Comparison of ENCODE assay signal across 37 cellular contexts in genomic region chr2:19132967-19133366, GRCh38.
"Had no signal": no experiment of that assay in that cellular context is flagged by ENCODE, and none has a peak within 500 bp of the region (broad histone marks: within the 10 kb centered on the region; RNA-seq: fewer than 3 reads in every experiment).

No MANE protein-coding gene starts in this region.

- H3K27ac ChIP-seq: adrenal gland, cardiac muscle cell, VCaP had no signal

- H3K36me3 Mint-ChIP-seq: activated naive CD4-positive, alpha-beta T cell treated with anti-CD3 and anti-CD28 coated beads, Interleukin-2, amount 50 U/mL, for 72 hours; activated naive CD8-positive, alpha-beta T cell treated with anti-CD3 and anti-CD28 coated beads for 36 hours; brain had no signal

- H3K27ac Mint-ChIP-seq: activated B cell treated with CpG ODN at 0.5 μM for 24 hours; activated CD4-positive, alpha-beta memory T cell treated with anti-CD3 and anti-CD28 coated beads, Interleukin-2, amount 10 ng/mL, durations not matched to agents 7 days and 5 days; activated CD4-positive, alpha-beta T cell treated with anti-CD3 and anti-CD28 coated beads, Interleukin-2, amount 10 ng/mL, durations not matched to agents 24 days and 14 days; activated CD8-positive, alpha-beta memory T cell treated with anti-CD3 and anti-CD28 coated beads, Interleukin-2, amount 10 ng/mL, durations not matched to agents 7 days and 5 days; activated CD8-positive, alpha-beta T cell treated with anti-CD3 and anti-CD28 coated beads, Interleukin-2, amount 10 ng/mL, durations not matched to agents 7 days and 5 days; activated naive CD4-positive, alpha-beta T cell treated with anti-CD3 and anti-CD28 coated beads for 36 hours; activated naive CD4-positive, alpha-beta T cell treated with anti-CD3 and anti-CD28 coated beads, Interleukin-2, amount 50 U/mL, for 72 hours; activated naive CD8-positive, alpha-beta T cell treated with anti-CD3 and anti-CD28 coated beads for 36 hours; activated T-cell treated with anti-CD3 and anti-CD28 coated beads, Interleukin-2, amount 50 U/mL, for 24 hours; activated T-helper 17 cell treated with anti-CD3 and anti-CD28 coated beads, Interleukin-2, amount 50 U/mL, for 72 hours; brain; T-helper 1 cell treated with Interleukin-12 subunit alpha and Interleukin-12 subunit beta and Interleukin-4 antibody, amounts not matched to agents 30 μg/mL and 1 μg/mL, for 36 hours; T-helper 2 cell treated with Interferon-gamma antibody and Interleukin-4, amounts not matched to agents 5 μg/mL and 100 μg/mL, for 36 hours had no signal

- H3K27me3 Mint-ChIP-seq: activated B cell treated with CpG ODN at 0.5 μM for 24 hours; activated CD4-positive, alpha-beta memory T cell treated with anti-CD3 and anti-CD28 coated beads, Interleukin-2, amount 10 ng/mL, durations not matched to agents 7 days and 5 days; activated CD4-positive, alpha-beta T cell treated with anti-CD3 and anti-CD28 coated beads, Interleukin-2, amount 10 ng/mL, durations not matched to agents 24 days and 14 days; activated naive CD8-positive, alpha-beta T cell treated with anti-CD3 and anti-CD28 coated beads for 36 hours; activated T-helper 17 cell treated with anti-CD3 and anti-CD28 coated beads, Interleukin-2, amount 50 U/mL, for 72 hours had no signal

- H3K4me1 ChIP-seq: adrenal gland had no signal

- H3K9me3 ChIP-seq: adrenal gland had no signal

- H3K4me3 Mint-ChIP-seq: activated B cell treated with CpG ODN at 0.5 μM for 24 hours; activated CD4-positive, alpha-beta memory T cell treated with anti-CD3 and anti-CD28 coated beads, Interleukin-2, amount 10 ng/mL, durations not matched to agents 7 days and 5 days; activated CD4-positive, alpha-beta T cell treated with anti-CD3 and anti-CD28 coated beads, Interleukin-2, amount 10 ng/mL, durations not matched to agents 24 days and 14 days; activated CD8-positive, alpha-beta memory T cell treated with anti-CD3 and anti-CD28 coated beads, Interleukin-2, amount 10 ng/mL, durations not matched to agents 7 days and 5 days; activated CD8-positive, alpha-beta T cell treated with anti-CD3 and anti-CD28 coated beads, Interleukin-2, amount 10 ng/mL, durations not matched to agents 7 days and 5 days; activated naive CD4-positive, alpha-beta T cell treated with anti-CD3 and anti-CD28 coated beads for 36 hours; activated naive CD8-positive, alpha-beta T cell treated with anti-CD3 and anti-CD28 coated beads for 36 hours; activated T-cell treated with anti-CD3 and anti-CD28 coated beads, Interleukin-2, amount 50 U/mL, for 24 hours; activated T-helper 17 cell treated with anti-CD3 and anti-CD28 coated beads, Interleukin-2, amount 50 U/mL, for 72 hours; brain; central memory CD8-positive, alpha-beta T cell; T-helper 1 cell treated with Interleukin-12 subunit alpha and Interleukin-12 subunit beta and Interleukin-4 antibody, amounts not matched to agents 30 μg/mL and 1 μg/mL, for 36 hours; T-helper 2 cell treated with Interferon-gamma antibody and Interleukin-4, amounts not matched to agents 5 μg/mL and 100 μg/mL, for 36 hours had no signal

- DNase-seq: activated B cell treated with CpG ODN at 0.5 μM for 24 hours; activated CD4-positive, alpha-beta memory T cell treated with anti-CD3 and anti-CD28 coated beads, Interleukin-2, amount 10 ng/mL, durations not matched to agents 7 days and 5 days; activated CD4-positive, alpha-beta T cell treated with anti-CD3 and anti-CD28 coated beads for 4 hours; activated CD4-positive, alpha-beta T cell treated with anti-CD3 and anti-CD28 coated beads, Interleukin-2, amount 10 ng/mL, durations not matched to agents 24 days and 14 days; activated CD4-positive, alpha-beta T cell treated with anti-CD3 and anti-CD28 coated beads, Interleukin-2, amount 50 U/mL, for 1 hour; activated CD4-positive, alpha-beta T cell treated with anti-CD3 and anti-CD28 coated beads, Interleukin-2, amount 50 U/mL, for 48 hours; activated CD4-positive, CD25-positive, alpha-beta regulatory T cell treated with anti-CD3 and anti-CD28 coated beads, Interleukin-2, amount 50 U/mL, for 72 hours; activated CD8-positive, alpha-beta memory T cell treated with anti-CD3 and anti-CD28 coated beads for 24 hours; activated CD8-positive, alpha-beta memory T cell treated with anti-CD3 and anti-CD28 coated beads, Interleukin-2, amount 10 ng/mL, durations not matched to agents 7 days and 5 days; activated CD8-positive, alpha-beta memory T cell treated with anti-CD3 and anti-CD28 coated beads, Interleukin-2, amount 50 U/mL, for 48 hours; activated CD8-positive, alpha-beta T cell treated with anti-CD3 and anti-CD28 coated beads, Interleukin-2, amount 10 ng/mL, durations not matched to agents 7 days and 5 days; activated effector memory CD4-positive, alpha-beta T cell treated with anti-CD3 and anti-CD28 coated beads, Interleukin-2, amount 50 U/mL, for 16 hours; activated gamma-delta T cell treated with Interleukin-2 at 50 U/mL for 16 hours; activated naive CD4-positive, alpha-beta T cell; activated naive CD4-positive, alpha-beta T cell treated with anti-CD3 and anti-CD28 coated beads for 36 hours; activated naive CD4-positive, alpha-beta T cell treated with anti-CD3 and anti-CD28 coated beads, Interleukin-2, amount 50 U/mL, for 16 hours; activated naive CD8-positive, alpha-beta T cell treated with anti-CD3 and anti-CD28 coated beads for 36 hours; activated T-cell treated with anti-CD3 and anti-CD28 coated beads, Interleukin-2, amount 50 U/mL, for 24 hours; activated T-cell treated with anti-CD3 and anti-CD28 coated beads, Interleukin-2, amount 50 U/mL, for 48 hours; adrenal gland; amniotic stem cell; aorta; caudate nucleus; cerebellar nuclear complex; T-helper 1 cell; T-helper 2 cell; T-helper 9 cell had no signal

- H3K9me3 Mint-ChIP-seq: activated CD4-positive, alpha-beta memory T cell treated with anti-CD3 and anti-CD28 coated beads, Interleukin-2, amount 10 ng/mL, durations not matched to agents 7 days and 5 days; activated CD4-positive, alpha-beta T cell treated with anti-CD3 and anti-CD28 coated beads, Interleukin-2, amount 10 ng/mL, durations not matched to agents 24 days and 14 days; activated naive CD4-positive, alpha-beta T cell treated with anti-CD3 and anti-CD28 coated beads for 36 hours; activated naive CD4-positive, alpha-beta T cell treated with anti-CD3 and anti-CD28 coated beads, Interleukin-2, amount 50 U/mL, for 72 hours; activated naive CD8-positive, alpha-beta T cell treated with anti-CD3 and anti-CD28 coated beads for 36 hours; activated T-cell treated with anti-CD3 and anti-CD28 coated beads, Interleukin-2, amount 50 U/mL, for 24 hours; activated T-helper 17 cell treated with anti-CD3 and anti-CD28 coated beads, Interleukin-2, amount 50 U/mL, for 72 hours; brain; central memory CD8-positive, alpha-beta T cell; T-helper 1 cell treated with Interleukin-12 subunit alpha and Interleukin-12 subunit beta and Interleukin-4 antibody, amounts not matched to agents 30 μg/mL and 1 μg/mL, for 36 hours; T-helper 2 cell treated with Interferon-gamma antibody and Interleukin-4, amounts not matched to agents 5 μg/mL and 100 μg/mL, for 36 hours had no signal

- H3K4me3 ChIP-seq: adrenal gland, cardiac muscle cell had no signal

- H3K36me3 ChIP-seq: adrenal gland, cardiac muscle cell had no signal

- H3K27me3 ChIP-seq: adrenal gland, cardiac muscle cell had no signal

- FAIRE-seq: bronchial epithelial cell, TTC549 had no signal

- ATAC-seq: activated CD8-positive, alpha-beta memory T cell treated with anti-CD3 and anti-CD28 coated beads, Interleukin-2, amount 10 ng/mL, durations not matched to agents 7 days and 5 days; activated CD8-positive, alpha-beta T cell treated with anti-CD3 and anti-CD28 coated beads, Interleukin-2, amount 10 ng/mL, durations not matched to agents 7 days and 5 days; activated naive CD4-positive, alpha-beta T cell treated with anti-CD3 and anti-CD28 coated beads, Interleukin-2, amount 50 U/mL, for 72 hours; activated T-helper 17 cell treated with anti-CD3 and anti-CD28 coated beads, Interleukin-2, amount 50 U/mL, for 72 hours had no signal

- H3K4me1 Mint-ChIP-seq: activated B cell treated with CpG ODN at 0.5 μM for 24 hours; activated CD4-positive, alpha-beta memory T cell treated with anti-CD3 and anti-CD28 coated beads, Interleukin-2, amount 10 ng/mL, durations not matched to agents 7 days and 5 days; activated T-helper 17 cell treated with anti-CD3 and anti-CD28 coated beads, Interleukin-2, amount 50 U/mL, for 72 hours; brain; central memory CD8-positive, alpha-beta T cell had no signal
